ENCODE assay signal across 34 cellular contexts in genomic region chr2:57550912-57551311, GRCh38.
"Had no signal": no experiment of that assay in that cellular context is flagged by ENCODE, and none has a peak within 500 bp of the region (broad histone marks: within the 10 kb centered on the region; RNA-seq: fewer than 3 reads in every experiment).

No MANE protein-coding gene starts in this region.

- H3K36me3 ChIP-seq: MG63 had no signal

- H3K4me3 ChIP-seq: MG63 had no signal

- H3K27me3 ChIP-seq: MG63 had no signal

- DNase-seq: Karpas-422, Kasumi-1, MG63, MV-4-11, NCI-H1048, NCI-H1092, NCI-H1092 treated with DMSO at 0.1 percent for 48 hours, NCI-H1105, NCI-H1105 treated with DMSO at 0.1 percent for 48 hours, NCI-H1417, NCI-H1417 treated with DMSO at 0.1 percent for 48 hours, NCI-H1436, NCI-H1436 treated with DMSO at 0.1 percent for 48 hours, NCI-H146, NCI-H1694, NCI-H1694 treated with DMSO at 0.1 percent for 48 hours, NCI-H187, NCI-H187 treated with DMSO at 0.1 percent for 48 hours, NCI-H1930, NCI-H2029, NCI-H2029 treated with DMSO at 0.1 percent for 48 hours, NCI-H2081, NCI-H2081 treated with DMSO at 0.1 percent for 48 hours, NCI-H2107, NCI-H2171, NCI-H2171 treated with DMSO at 0.1 percent for 48 hours, NCI-H2227 treated with DMSO at 0.1 percent for 48 hours, NCI-H226, NCI-H345, NCI-H446, NCI-H446 treated with DMSO at 0.1 percent for 48 hours, NCI-H510A, NCI-H510A treated with DMSO at 0.1 percent for 48 hours, NCI-H524 treated with DMSO at 0.1 percent for 48 hours had no signal

- H3K9me3 ChIP-seq: MG63 had no signal
